ENCODE assay signal across 12 cellular contexts in genomic region chr4:105509291-105509690, GRCh38. TPM values are rescaled to one million over a fixed set of nuclear protein-coding genes. Genes with fewer than 3 reads are reported as not detected.
A peak's percentile ranks its signal among the peaks of the same experiment; 100 is the strongest.
DNase-seq lines count a peak whose midpoint lies in the region; ATAC-seq and TF ChIP-seq lines count a peak whose summit lies in the region.
"Had no signal": no experiment of that assay in that cellular context is flagged by ENCODE, and none has a peak within 500 bp of the region (broad histone marks: within the 10 kb centered on the region; RNA-seq: fewer than 3 reads in every experiment).

No MANE protein-coding gene starts in this region.

- CTCF ChIA-PET in PC-9 (lab: Charles Lee): no interaction called here

- no peaks in the 10 kb centered on the region for H3K4me1 ChIP-seq in PC-9 (replicated peaks; ENCODE audit: insufficient read depth)

- no peak overlapping the region for H2AFZ ChIP-seq in PC-9

- H3F3A ChIP-seq in PC-9 (ENCODE audit: insufficient read depth, low read depth): no peaks in the 10 kb centered on the region

- no peaks in the 10 kb centered on the region for H3K27me3 ChIP-seq in PC-9 (ENCODE audit: insufficient read depth, low read depth)
- H3K27me3 ChIP-seq: BLaER1 treated with 17β-estradiol and CSF1 and Interleukin-3, amounts not matched to agents 10 nM and 100 nM had no signal

- no peaks in the 10 kb centered on the region for H3K79me2 ChIP-seq in PC-9 (ENCODE audit: low read depth)

- ATAC-seq in GM18502 (IDR thresholded peaks at IDR 0.05; ENCODE audit: poor library complexity, unreplicated experiment) (peak; percentile 96), HG03045 (IDR thresholded peaks at IDR 0.05; ENCODE audit: unreplicated experiment) (peak; percentile 84)

- H3K36me3 ChIP-seq in PC-9 (ENCODE audit: low read depth): no peaks in the 10 kb centered on the region
- H3K36me3 ChIP-seq: BLaER1 treated with 17β-estradiol and CSF1 and Interleukin-3, amounts not matched to agents 10 nM and 100 nM had no signal

- POLR2A ChIA-PET in PC-9 (lab: Charles Lee; ENCODE audit: unreplicated experiment): no interaction called here

- no peaks in the 10 kb centered on the region for H3K9me2 ChIP-seq in PC-9 (ENCODE audit: insufficient read depth)

- intact Hi-C loops in PC-9 (cut with micrococcal nuclease; ENCODE audit: unreplicated experiment): no loop called here

- H4K20me1 ChIP-seq in PC-9 (ENCODE audit: insufficient read depth): no peaks in the 10 kb centered on the region
- H4K20me1 ChIP-seq: BLaER1 treated with 17β-estradiol and CSF1 and Interleukin-3, amounts not matched to agents 10 nM and 100 nM had no signal

- H3K27ac ChIP-seq in PC-9: no peak overlapping the region
- H3K27ac ChIP-seq: BLaER1 treated with 17β-estradiol and CSF1 and Interleukin-3, amounts not matched to agents 10 nM and 100 nM had no signal

- TF ChIP-seq CTCF in GM20000 (IDR thresholded peaks at IDR 0.05; ENCODE audit: extremely low read depth, missing control alignments) (no peak), PC-9 (conservative IDR thresholded peaks at IDR 0.05) (no peak)

- H3K9me3 ChIP-seq in PC-9 (ENCODE audit: insufficient read depth, low read depth): no peaks in the 10 kb centered on the region

- no TSS peak for BruUV-seq in PC-9 (replicated peaks; lab: Mats Ljungman, UMichigan)

- no peak overlapping the region for H3K4me3 ChIP-seq in PC-9
- H3K4me3 ChIP-seq: BLaER1 treated with 17β-estradiol and CSF1 and Interleukin-3, amounts not matched to agents 10 nM and 100 nM had no signal

- DNase-seq in GM20000 (ENCODE audit: low spot score) (peak; percentile 70), NOMO-1 treated with dmso at 0.1 percent for 144 hours (lab: John Stamatoyannopoulos, UW; ENCODE audit: unreplicated experiment) (peak; percentile 50), PC-9 (no peak), A172 (ENCODE audit: low spot score) (no peak), mesenteric fat pad (ENCODE audit: low spot score) (no peak)
- DNase-seq in stimulated activated CD4-positive, alpha-beta T cell treated with anti-CD3 and anti-CD28 coated beads, Interleukin-2, amount 100 ng/mL, for 24 hours: no peak
- DNase-seq: activated CD4-positive, alpha-beta T cell treated with anti-CD3 and anti-CD28 coated beads, Interleukin-2, amount 50 U/mL, for 1 hour had no signal

- no peak overlapping the region for H3K4me2 ChIP-seq in PC-9

RNA-seq across cellular contexts. Expression of gene PPA2, which starts 35.4 kb away (rescaled TPM):
- total RNA-seq in PC-9 (2021) (69.1 and 74.5 TPM in 2 replicates), mesenteric fat pad (67.2 TPM)
- total RNA-seq in A172 (2014; rRNA removed; shearing (Covaris generic)): 78.4 and 79.7 TPM in 2 replicates

RNA-seq across cellular contexts. Expression of gene ARHGEF38, which starts 43.1 kb away (rescaled TPM):
- total RNA-seq in PC-9 (2021) (0.15 TPM in 1 of 2 replicates, not detected in the other), mesenteric fat pad (not detected)
- not detected in 2 replicates for total RNA-seq in A172 (2014; rRNA removed; shearing (Covaris generic))
- total RNA-seq: MCF 10A, neural crest cell had no signal

Comparison
In these comparisons a context has a peak if more than half of its experiments do, and no peak if none do; other contexts are left out.
1. DNase-seq: peak in GM20000 (single experiment) and NOMO-1 treated with dmso at 0.1 percent for 144 hours (single experiment); none in PC-9 (0 of 2), A172 (single experiment), mesenteric fat pad (single experiment) and stimulated activated CD4-positive, alpha-beta T cell treated with anti-CD3 and anti-CD28 coated beads, Interleukin-2, amount 100 ng/mL, for 24 hours (0 of 2).